Comparison of ENCODE assay signal across 8 cellular contexts in the genomic region with DNA sequence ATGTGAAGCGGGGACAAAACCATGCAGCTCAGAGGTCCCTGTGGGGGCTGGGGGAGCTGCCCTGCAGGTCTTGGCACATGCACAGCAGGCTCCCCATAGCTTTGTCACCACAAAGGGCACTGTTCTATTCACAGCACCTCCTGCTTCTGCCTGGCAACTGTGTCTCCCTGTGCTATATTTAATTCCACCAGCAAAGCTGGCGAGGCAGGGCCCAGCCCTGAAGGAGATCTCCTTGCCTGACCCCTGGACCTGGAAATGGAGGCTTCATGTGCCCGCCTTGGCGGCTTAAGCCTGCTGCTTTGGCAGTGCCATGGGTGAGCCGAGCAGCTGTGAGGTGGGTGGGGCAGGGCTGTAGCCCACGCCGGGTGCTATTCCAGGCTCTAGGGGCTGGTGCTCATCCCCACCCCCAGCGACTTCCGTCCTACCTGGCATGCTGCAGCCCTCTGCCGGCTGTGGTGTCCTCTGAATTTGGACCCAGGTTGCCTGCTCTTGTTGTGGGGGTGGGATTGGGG. TPM values are rescaled to one million over a fixed set of nuclear protein-coding genes. Genes with fewer than 3 reads are reported as not detected.
A peak's percentile ranks its signal among the peaks of the same experiment; 100 is the strongest.
DNase-seq lines count a peak whose midpoint lies in the region; ATAC-seq and TF ChIP-seq lines count a peak whose summit lies in the region.

No MANE protein-coding gene starts in this region.

- DNase-seq in AG04450 (ENCODE audit: low read depth, low spot score) (no peak), iPS-NIHi7 (ENCODE audit: extremely low spot score) (peak; percentile 13), testis (no peak), NCI-H1417 (lab: John Stamatoyannopoulos, UW) (no peak)
- DNase-seq in activated naive CD4-positive, alpha-beta T cell treated with anti-CD3 and anti-CD28 coated beads, Interleukin-2, amount 50 U/mL, for 72 hours (ENCODE audit: low spot score in 2 of 2), result no peak

- H3K27me3 ChIP-seq in AG04450 (ENCODE audit: control insufficient read depth, insufficient read depth, low read length), result no peaks in the 10 kb centered on the region
- no peaks in the 10 kb centered on the region for H3K27me3 ChIP-seq in testis

- no peaks in the 10 kb centered on the region for H3K36me3 ChIP-seq in testis (ENCODE audit: low read depth, missing control alignments)

- peak overlapping the region; percentile 80 to 81 for H3K27ac Mint-ChIP-seq in activated naive CD4-positive, alpha-beta T cell treated with anti-CD3 and anti-CD28 coated beads, Interleukin-2, amount 50 U/mL, for 72 hours

- intact Hi-C loops in testis (cut with DNase I; ENCODE audit: low total_unique reads), result loop anchor here (2.0 kb wide), 1 partner anchor 111 kb away; a partner anchor contains a TSS

- peak overlapping the region; percentile 73 for H3K27ac ChIP-seq in AG04450 (ENCODE audit: low read depth, low read length)
- peak overlapping the region; percentile 41 to 59 for H3K27ac ChIP-seq in testis

- peaks cover 0 to 48% of the 10 kb centered on the region in 2 donors for H3K36me3 Mint-ChIP-seq in activated naive CD4-positive, alpha-beta T cell treated with anti-CD3 and anti-CD28 coated beads, Interleukin-2, amount 50 U/mL, for 72 hours

- H3K4me3 ChIP-seq in AG04450 (ENCODE audit: low read depth, low read length), result no peak overlapping the region
- H3K4me3 ChIP-seq in testis, result no peak overlapping the region

- peak; percentile 70 for TF ChIP-seq EP300 in Ishikawa (IDR thresholded peaks at IDR 0.05; ENCODE audit: borderline replicate concordance)

- 75 to 83% methylated on average over 9 to 10 of the region's 10 CpGs for WGBS in testis, 2 donors

- no peaks in the 10 kb centered on the region for H3K9me3 Mint-ChIP-seq in activated naive CD4-positive, alpha-beta T cell treated with anti-CD3 and anti-CD28 coated beads, Interleukin-2, amount 50 U/mL, for 72 hours

- peak; percentile 41; the same call in 1 of the 2 replicates for TF ChIP-seq RAD21 in Ishikawa (IDR thresholded peaks at IDR 0.05; ENCODE audit: low read depth)

- no peak for ATAC-seq in activated naive CD4-positive, alpha-beta T cell treated with anti-CD3 and anti-CD28 coated beads, Interleukin-2, amount 50 U/mL, for 72 hours
- no peak for ATAC-seq in GM18517 (IDR thresholded peaks at IDR 0.05; ENCODE audit: unreplicated experiment)
- ATAC-seq in GM21423 (IDR thresholded peaks at IDR 0.05; ENCODE audit: unreplicated experiment), result no peak

- CTCF ChIA-PET in AG04450 (lab: Charles Lee), result interaction anchor here (1.2 to 5.1 kb wide), 6 partner anchors 22 to 174 kb away, joined by 6 to 144 read pairs (median 15); a partner anchor contains a TSS

- H3K4me1 ChIP-seq in testis, result peaks cover 42% of the 10 kb centered on the region

- H3K9me3 ChIP-seq in AG04450 (ENCODE audit: control insufficient read depth, insufficient read depth, low read length) (no peaks in the 10 kb centered on the region; the same call in 1 of the 2 replicates), testis (no peaks in the 10 kb centered on the region)

- TF ChIP-seq CTCF in AG04450 (IDR thresholded peaks at IDR 0.05; ENCODE audit: low read depth, low read length) (no peak), testis (IDR thresholded peaks at IDR 0.05) (no peak)

- POLR2A ChIA-PET in AG04450 (lab: Yijun Ruan, JAX), result interaction anchor here (1.5 kb wide), 1 partner anchor 23 kb away, joined by 4 read pairs; no protein-coding TSS in a partner anchor

- no peak for TF ChIP-seq POLR2A in testis (IDR thresholded peaks at IDR 0.05)

TF ChIP-seq in Ishikawa, 13 proteins besides CTCF, POLR2A, EP300 and RAD21:
- TF ChIP-seq TCF12 (IDR thresholded peaks at IDR 0.05; ENCODE audit: low read depth), result peak; percentile 16; the same call in 1 of the 2 replicates
- peak; percentile 26; the same call in 1 of the 2 replicates for TF ChIP-seq EGR1 (IDR thresholded peaks at IDR 0.05)
- TF ChIP-seq ZBTB7A (IDR thresholded peaks at IDR 0.05; ENCODE audit: low read depth), result peak; percentile 52; the same call in 1 of the 2 replicates
- peak; percentile 62 for TF ChIP-seq NFIC (IDR thresholded peaks at IDR 0.05)
- no peak for TF ChIP-seq CREB1 (IDR thresholded peaks at IDR 0.05; ENCODE audit: low read depth)
- no peak for TF ChIP-seq TAF1 (IDR thresholded peaks at IDR 0.05; ENCODE audit: low read depth)
- no peak for TF ChIP-seq CEBPB (IDR thresholded peaks at IDR 0.05)
- TF ChIP-seq, protein P1, sequence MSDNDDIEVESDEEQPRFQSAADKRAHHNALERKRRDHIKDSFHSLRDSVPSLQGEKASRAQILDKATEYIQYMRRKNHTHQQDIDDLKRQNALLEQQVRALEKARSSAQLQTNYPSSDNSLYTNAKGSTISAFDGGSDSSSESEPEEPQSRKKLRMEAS (IDR thresholded peaks at IDR 0.05), result no peak; the same call in 1 of the 2 replicates
- TF ChIP-seq YY1 (IDR thresholded peaks at IDR 0.05; ENCODE audit: low read depth), result 0 out of 2 replicates have a peak, but pooled peaks have one; percentile 16
- TF ChIP-seq, protein P2, sequence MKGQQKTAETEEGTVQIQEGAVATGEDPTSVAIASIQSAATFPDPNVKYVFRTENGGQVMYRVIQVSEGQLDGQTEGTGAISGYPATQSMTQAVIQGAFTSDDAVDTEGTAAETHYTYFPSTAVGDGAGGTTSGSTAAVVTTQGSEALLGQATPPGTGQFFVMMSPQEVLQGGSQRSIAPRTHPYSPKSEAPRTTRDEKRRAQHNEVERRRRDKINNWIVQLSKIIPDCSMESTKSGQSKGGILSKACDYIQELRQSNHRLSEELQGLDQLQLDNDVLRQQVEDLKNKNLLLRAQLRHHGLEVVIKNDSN (IDR thresholded peaks at IDR 0.05), result 0 out of 2 replicates have a peak, but pooled peaks have one; percentile 7
- TF ChIP-seq TEAD4 (IDR thresholded peaks at IDR 0.05), result peak; percentile 11; the same call in 1 of the 2 replicates
- TF ChIP-seq FOXM1 (IDR thresholded peaks at IDR 0.05; ENCODE audit: borderline replicate concordance, low read depth), result peak; percentile 43; the same call in 1 of the 2 replicates
- TF ChIP-seq, protein P3, sequence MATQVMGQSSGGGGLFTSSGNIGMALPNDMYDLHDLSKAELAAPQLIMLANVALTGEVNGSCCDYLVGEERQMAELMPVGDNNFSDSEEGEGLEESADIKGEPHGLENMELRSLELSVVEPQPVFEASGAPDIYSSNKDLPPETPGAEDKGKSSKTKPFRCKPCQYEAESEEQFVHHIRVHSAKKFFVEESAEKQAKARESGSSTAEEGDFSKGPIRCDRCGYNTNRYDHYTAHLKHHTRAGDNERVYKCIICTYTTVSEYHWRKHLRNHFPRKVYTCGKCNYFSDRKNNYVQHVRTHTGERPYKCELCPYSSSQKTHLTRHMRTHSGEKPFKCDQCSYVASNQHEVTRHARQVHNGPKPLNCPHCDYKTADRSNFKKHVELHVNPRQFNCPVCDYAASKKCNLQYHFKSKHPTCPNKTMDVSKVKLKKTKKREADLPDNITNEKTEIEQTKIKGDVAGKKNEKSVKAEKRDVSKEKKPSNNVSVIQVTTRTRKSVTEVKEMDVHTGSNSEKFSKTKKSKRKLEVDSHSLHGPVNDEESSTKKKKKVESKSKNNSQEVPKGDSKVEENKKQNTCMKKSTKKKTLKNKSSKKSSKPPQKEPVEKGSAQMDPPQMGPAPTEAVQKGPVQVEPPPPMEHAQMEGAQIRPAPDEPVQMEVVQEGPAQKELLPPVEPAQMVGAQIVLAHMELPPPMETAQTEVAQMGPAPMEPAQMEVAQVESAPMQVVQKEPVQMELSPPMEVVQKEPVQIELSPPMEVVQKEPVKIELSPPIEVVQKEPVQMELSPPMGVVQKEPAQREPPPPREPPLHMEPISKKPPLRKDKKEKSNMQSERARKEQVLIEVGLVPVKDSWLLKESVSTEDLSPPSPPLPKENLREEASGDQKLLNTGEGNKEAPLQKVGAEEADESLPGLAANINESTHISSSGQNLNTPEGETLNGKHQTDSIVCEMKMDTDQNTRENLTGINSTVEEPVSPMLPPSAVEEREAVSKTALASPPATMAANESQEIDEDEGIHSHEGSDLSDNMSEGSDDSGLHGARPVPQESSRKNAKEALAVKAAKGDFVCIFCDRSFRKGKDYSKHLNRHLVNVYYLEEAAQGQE (IDR thresholded peaks at IDR 0.05; ENCODE audit: low read depth), result no peak
TF ChIP-seq in Ishikawa: peak in this region for 8.

RNA-seq across cellular contexts. Expression of a gene that starts 6.8 kb away (rescaled TPM):
- 0.38 and 0.51 TPM in 2 replicates for polyA plus RNA-seq in AG04450 (2011; rRNA removed)
- polyA minus RNA-seq in AG04450 (2011; rRNA and poly(A)+ RNA removed), result 0.35 and 0.41 TPM in 2 replicates
- total RNA-seq in activated naive CD4-positive, alpha-beta T cell treated with anti-CD3 and anti-CD28 coated beads, Interleukin-2, amount 50 U/mL, for 72 hours, result under 1 TPM; 0.64 to 0.82 TPM
- 10 to 100 TPM in 1 of 2 donors, 1 to 10 TPM in 1; 5.0 to 14.4 TPM for total RNA-seq in testis
- polyA plus RNA-seq in testis (ENCODE audit: insufficient read depth, low read depth, low replicate concordance), result 4.2 TPM

RNA-seq across cellular contexts. Expression of a gene that starts 38.5 kb away (rescaled TPM):
- 8.5 and 11.6 TPM in 2 replicates for polyA plus RNA-seq in AG04450 (2011; rRNA removed)
- 7.0 and 11.1 TPM in 2 replicates for polyA minus RNA-seq in AG04450 (2011; rRNA and poly(A)+ RNA removed)
- total RNA-seq in activated naive CD4-positive, alpha-beta T cell treated with anti-CD3 and anti-CD28 coated beads, Interleukin-2, amount 50 U/mL, for 72 hours, result 10 to 100 TPM; 13.4 to 13.5 TPM
- total RNA-seq in testis, result 10 to 100 TPM; 12.3 to 14.6 TPM
- polyA plus RNA-seq in testis (ENCODE audit: insufficient read depth, low read depth, low replicate concordance), result 14.0 TPM
